In the genomic region with DNA sequence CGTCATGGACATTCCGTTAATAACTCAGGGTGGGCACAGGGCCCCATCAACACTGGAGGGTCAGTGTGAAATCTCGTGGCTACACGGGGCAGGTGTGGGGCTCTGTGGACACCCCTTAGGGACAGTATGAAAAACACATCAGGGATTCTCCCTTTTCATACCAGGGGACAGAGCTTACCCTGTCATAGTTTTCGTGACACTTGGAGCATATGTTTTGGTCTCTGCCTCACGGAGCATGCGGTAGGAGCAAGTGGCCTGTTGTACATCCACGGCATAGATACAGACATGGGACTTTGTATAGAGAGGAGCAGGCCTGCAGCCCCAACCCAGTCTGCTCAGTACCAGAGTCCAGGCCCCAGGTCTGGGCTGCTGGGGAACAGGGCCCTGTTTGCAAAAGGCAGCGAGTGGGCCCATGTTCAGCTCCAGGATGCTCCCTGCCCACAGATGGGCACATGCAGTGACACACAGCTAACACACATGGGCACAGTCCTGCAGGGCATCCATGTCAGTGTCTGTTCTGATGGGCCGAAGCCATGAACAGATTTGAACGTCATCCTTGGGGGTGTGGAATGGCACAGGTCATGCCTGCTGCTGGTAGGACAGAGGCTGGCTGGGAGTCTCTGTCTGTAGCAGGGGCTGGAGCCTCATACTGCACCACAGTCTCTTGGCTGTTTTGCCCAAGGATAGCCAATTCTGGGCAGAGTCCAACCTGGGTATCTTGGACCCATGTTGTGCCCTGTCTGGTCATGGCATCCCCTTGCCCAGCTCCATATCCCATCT, we compare ENCODE assay signal across 7 cellular contexts. TPM values are rescaled to one million over a fixed set of nuclear protein-coding genes. Genes with fewer than 3 reads are reported as not detected.
"Had no signal": no experiment of that assay in that cellular context is flagged by ENCODE, and none has a peak within 500 bp of the region (broad histone marks: within the 10 kb centered on the region; RNA-seq: fewer than 3 reads in every experiment).

No MANE protein-coding gene starts in this region.

RNA-seq across cellular contexts. Expression of gene DEFB131A, which starts 50.2 kb away (rescaled TPM):
- total RNA-seq: GM23248, GM23338, H1, H4, H7, H9, HFFc6 had no signal
